ENCODE assay signal across 8 cellular contexts in genomic region chr2:148021059-148021985, GRCh38. TPM values are rescaled to one million over a fixed set of nuclear protein-coding genes. Genes with fewer than 3 reads are reported as not detected.
DNase-seq lines count a peak whose midpoint lies in the region; TF ChIP-seq lines count a peak whose summit lies in the region.

Gene MBD5 (plus strand): TSS chr2:148021091.

- peak within 1 kb of the TSS; percentile 97 to 100 (median 99) for H3K4me3 Mint-ChIP-seq in immature natural killer cell

- no peak for TF ChIP-seq CTCF in GM20000 (IDR thresholded peaks at IDR 0.05; ENCODE audit: extremely low read depth, missing control alignments)

- H3K27me3 Mint-ChIP-seq in immature natural killer cell (ENCODE audit: low read depth in 3 of 3): peaks cover 10 to 16% (median 13%) of the 10 kb centered on the region in 3 donors

- H3K27ac Mint-ChIP-seq in immature natural killer cell: peak within 1 kb of the TSS; percentile 87 to 99 (median 96)

- DNase-seq in DMS79 (lab: John Stamatoyannopoulos, UW) (peak; percentile 43), GM20000 (ENCODE audit: low spot score) (peak; percentile 22), HPDE6-E6E7 (ENCODE audit: extremely low spot score) (peak; percentile 13), T follicular helper cell (ENCODE audit: low read depth) (peak; percentile 50), brain pericyte (ENCODE audit: low read depth, low spot score) (peak; percentile 41), immature natural killer cell (peak; percentile 70 to 76 (median 72)), inferior parietal cortex (ENCODE audit: extremely low spot score) (no peak)
- peak; percentile 4 to 32 for DNase-seq in stimulated activated CD4-positive, alpha-beta T cell treated with anti-CD3 and anti-CD28 coated beads, Interleukin-15, amount 100 ng/mL, for 1 hour (ENCODE audit: low read depth in 1 of 2, low spot score in 1 of 2)

- H3K4me1 Mint-ChIP-seq in immature natural killer cell: peaks cover 57 to 81% of the 10 kb centered on the region in 2 donors

- no peaks in the 10 kb centered on the region for H3K36me3 Mint-ChIP-seq in immature natural killer cell

- H3K9me3 Mint-ChIP-seq in immature natural killer cell: no peaks in the 10 kb centered on the region

RNA-seq across cellular contexts. Expression of gene MBD5, which starts in this region (rescaled TPM):
- 10 to 100 TPM; 10.0 to 19.2 (median 14.3) TPM for polyA plus RNA-seq in immature natural killer cell
